8 cellular contexts compared by ENCODE assay signal in the genomic region with DNA sequence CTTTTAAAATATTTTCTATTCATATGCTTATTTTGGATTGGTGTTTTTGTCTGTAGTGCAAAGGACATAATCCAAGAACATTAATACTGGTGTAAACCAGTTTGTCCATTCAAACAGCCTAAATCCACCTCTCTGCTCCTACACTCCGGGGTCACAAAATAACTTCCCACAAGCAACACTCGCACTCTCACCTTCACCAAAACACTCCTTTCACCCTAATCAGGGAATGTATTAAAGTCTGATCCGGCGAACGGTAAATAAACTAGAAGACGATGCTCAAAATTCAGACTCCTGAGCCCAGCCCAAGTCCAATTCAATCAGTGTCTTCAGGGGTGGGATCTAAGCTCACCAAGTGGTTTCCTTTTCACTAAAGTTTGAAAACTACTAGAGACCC. TPM values are rescaled to one million over a fixed set of nuclear protein-coding genes. Genes with fewer than 3 reads are reported as not detected.
A peak's percentile ranks its signal among the peaks of the same experiment; 100 is the strongest.
DNase-seq lines count a peak whose midpoint lies in the region; ATAC-seq and TF ChIP-seq lines count a peak whose summit lies in the region.

No MANE protein-coding gene starts in this region.

- TF ChIP-seq CTCF in fibroblast of villous mesenchyme (IDR thresholded peaks at IDR 0.05; ENCODE audit: insufficient read depth, low read depth, low read length) (no peak), progenitor cell of endocrine pancreas (IDR thresholded peaks at IDR 0.05; ENCODE audit: unreplicated experiment) (no peak), GM10248 (IDR thresholded peaks at IDR 0.05; ENCODE audit: control extremely low read depth, extremely low read depth, low read depth, missing control alignments) (no peak)

- peak overlapping the region; percentile 100 for H3K27ac Mint-ChIP-seq in activated CD4-positive, alpha-beta T cell treated with anti-CD3 and anti-CD28 coated beads, Interleukin-2, amount 10 ng/mL, durations not matched to agents 7 days and 5 days
- peak overlapping the region; percentile 94 to 99 for H3K27ac Mint-ChIP-seq in T-cell
- H3K27ac Mint-ChIP-seq in progenitor cell of endocrine pancreas = peak overlapping the region; percentile 99

- CTCF ChIA-PET in activated CD4-positive, alpha-beta T cell treated with anti-CD3 and anti-CD28 coated beads, Interleukin-2, amount 10 ng/mL, durations not matched to agents 7 days and 5 days (lab: Charles Lee) = interaction anchor here (0.6 to 2.7 kb wide), 5 partner anchors 10 to 73 kb away, joined by 3 to 17 read pairs (median 4); partner anchors contain the start of gene SCAMP1
- CTCF ChIA-PET in T-cell (lab: Charles Lee) = interaction anchor here (0.9 to 4.4 kb wide), 3 partner anchors 66 to 70 kb away, joined by 3 to 76 read pairs (median 10); partner anchors contain the start of gene SCAMP1 (in 2 of the 2)
- CTCF ChIA-PET in GM10248 (lab: Yijun Ruan, JAX) = interaction anchor here (1.4 to 2.5 kb wide), 3 partner anchors 67 to 663 kb away, joined by 3 to 14 read pairs (median 4); partner anchors contain the start of gene SCAMP1

- peaks cover 3% of the 10 kb centered on the region for H3K27me3 Mint-ChIP-seq in activated CD4-positive, alpha-beta T cell treated with anti-CD3 and anti-CD28 coated beads, Interleukin-2, amount 10 ng/mL, durations not matched to agents 7 days and 5 days
- H3K27me3 Mint-ChIP-seq in T-cell = no peaks in the 10 kb centered on the region
- peaks cover 4% of the 10 kb centered on the region for H3K27me3 Mint-ChIP-seq in progenitor cell of endocrine pancreas

- peak overlapping the region; percentile 74 for H3K4me3 ChIP-seq in fibroblast of villous mesenchyme (ENCODE audit: low read depth, low read length)

- peaks cover 19% of the 10 kb centered on the region for H3K36me3 Mint-ChIP-seq in activated CD4-positive, alpha-beta T cell treated with anti-CD3 and anti-CD28 coated beads, Interleukin-2, amount 10 ng/mL, durations not matched to agents 7 days and 5 days (ENCODE audit: low read depth)
- H3K36me3 Mint-ChIP-seq in T-cell (no peaks in the 10 kb centered on the region), progenitor cell of endocrine pancreas (ENCODE audit: insufficient read depth) (peaks cover 1% of the 10 kb centered on the region)

- POLR2A ChIA-PET in activated CD4-positive, alpha-beta T cell treated with anti-CD3 and anti-CD28 coated beads, Interleukin-2, amount 10 ng/mL, durations not matched to agents 7 days and 5 days (lab: Charles Lee) = interaction anchor here (2.2 kb wide), 1 partner anchor 67 kb away, joined by 20 read pairs; the partner anchor contains the start of gene SCAMP1
- POLR2A ChIA-PET in T-cell (lab: Charles Lee) = interaction anchor here (0.6 to 3.4 kb wide), 7 partner anchors 10 to 137 kb away, joined by 3 to 44 read pairs (median 4); partner anchors contain the start of gene SCAMP1 (in 1 of the 2)
- POLR2A ChIA-PET in GM10248 (lab: Yijun Ruan, JAX) = interaction anchor here (0.6 to 2.2 kb wide), 2 partner anchors 20 to 67 kb away, joined by 3 to 15 read pairs; partner anchors contain the start of gene SCAMP1

- ATAC-seq in T-cell (replicated peaks in 1 of 4) (no peak), HG03378 (IDR thresholded peaks at IDR 0.05; ENCODE audit: unreplicated experiment) (no peak)

- DNase-seq in activated CD4-positive, alpha-beta T cell treated with anti-CD3 and anti-CD28 coated beads, Interleukin-2, amount 10 ng/mL, durations not matched to agents 7 days and 5 days = no peak
- no peak for DNase-seq in activated CD4-positive, alpha-beta T cell treated with anti-CD3 and anti-CD28 coated beads for 48 hours
- DNase-seq in T-cell (no peak), fibroblast of villous mesenchyme (ENCODE audit: low read depth) (no peak), progenitor cell of endocrine pancreas (ENCODE audit: low spot score, unreplicated experiment) (no peak), GM10248 (ENCODE audit: extremely low spot score) (no peak)
- no peak for DNase-seq in effector CD4-positive, alpha-beta T cell

- H3K4me1 Mint-ChIP-seq in activated CD4-positive, alpha-beta T cell treated with anti-CD3 and anti-CD28 coated beads, Interleukin-2, amount 10 ng/mL, durations not matched to agents 7 days and 5 days = peaks cover 42% of the 10 kb centered on the region
- peaks cover 48 to 64% (median 49%) of the 10 kb centered on the region in 3 donors for H3K4me1 Mint-ChIP-seq in T-cell
- H3K4me1 Mint-ChIP-seq in progenitor cell of endocrine pancreas (ENCODE audit: low read depth) = peaks cover 13% of the 10 kb centered on the region

- H3K9me3 Mint-ChIP-seq in activated CD4-positive, alpha-beta T cell treated with anti-CD3 and anti-CD28 coated beads, Interleukin-2, amount 10 ng/mL, durations not matched to agents 7 days and 5 days = no peaks in the 10 kb centered on the region
- H3K9me3 Mint-ChIP-seq in T-cell (no peaks in the 10 kb centered on the region), progenitor cell of endocrine pancreas (ENCODE audit: low read depth) (no peaks in the 10 kb centered on the region)

- H3K4me3 Mint-ChIP-seq in activated CD4-positive, alpha-beta T cell treated with anti-CD3 and anti-CD28 coated beads, Interleukin-2, amount 10 ng/mL, durations not matched to agents 7 days and 5 days = peak overlapping the region; percentile 97
- peak overlapping the region; percentile 96 to 99 (median 99) for H3K4me3 Mint-ChIP-seq in T-cell
- H3K4me3 Mint-ChIP-seq in progenitor cell of endocrine pancreas (ENCODE audit: low read depth) = peak overlapping the region; percentile 99

RNA-seq across cellular contexts. Expression of gene AP3B1, which starts 0.6 kb away (rescaled TPM):
- 10 to 100 TPM; 39.4 to 52.3 TPM for total RNA-seq in activated CD4-positive, alpha-beta T cell treated with anti-CD3 and anti-CD28 coated beads, Interleukin-2, amount 10 ng/mL, durations not matched to agents 7 days and 5 days
- total RNA-seq in T-cell (10 to 100 TPM; 26.2 to 40.8 (median 31.4) TPM), fibroblast of villous mesenchyme (78.6 and 113 TPM in 2 replicates), progenitor cell of endocrine pancreas (50.9 and 53.3 TPM in 2 replicates)
